ENCODE assay signal across 30 cellular contexts in the genomic region with DNA sequence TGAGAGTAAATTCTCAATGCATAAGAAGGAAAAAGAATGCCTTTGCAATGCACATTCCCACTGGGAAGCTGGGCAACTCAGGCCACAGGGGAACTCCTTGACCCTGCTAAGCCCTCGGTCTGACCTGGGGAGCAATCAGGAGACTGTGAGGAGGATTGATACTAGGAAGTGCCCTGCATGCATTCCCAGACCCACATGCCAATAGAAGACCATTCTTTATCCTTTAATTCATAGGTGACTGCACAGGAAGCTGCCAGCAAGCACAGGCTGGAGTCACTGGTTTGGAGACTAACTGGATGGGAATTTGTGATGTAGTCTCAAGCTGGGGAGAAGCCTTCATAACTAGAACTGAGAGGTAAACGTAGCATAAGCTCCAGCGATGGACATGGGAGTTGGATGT.
"Had no signal": no experiment of that assay in that cellular context is flagged by ENCODE, and none has a peak within 500 bp of the region (broad histone marks: within the 10 kb centered on the region; RNA-seq: fewer than 3 reads in every experiment).

No MANE protein-coding gene starts in this region.

- H3K9me3 ChIP-seq: Peyer's patch had no signal

- DNase-seq: activated B cell treated with CpG ODN at 0.5 μM for 24 hours; activated CD4-positive, alpha-beta T cell treated with anti-CD3 and anti-CD28 coated beads for 1 hour; activated CD4-positive, alpha-beta T cell treated with anti-CD3 and anti-CD28 coated beads, Interleukin-2, amount 10 ng/mL, durations not matched to agents 24 days and 14 days; activated CD4-positive, alpha-beta T cell treated with anti-CD3 and anti-CD28 coated beads, Interleukin-2, amount 50 U/mL, for 48 hours; activated CD8-positive, alpha-beta memory T cell treated with anti-CD3 and anti-CD28 coated beads, Interleukin-2, amount 10 ng/mL, durations not matched to agents 7 days and 5 days; activated effector memory CD4-positive, alpha-beta T cell treated with Interleukin-2 at 50 U/mL for 16 hours; activated naive CD4-positive, alpha-beta T cell treated with Interleukin-2 at 50 U/mL for 16 hours; activated naive CD8-positive, alpha-beta T cell treated with anti-CD3 and anti-CD28 coated beads, Interleukin-2, amount 50 U/mL, for 24 hours; activated T-cell treated with anti-CD3 and anti-CD28 coated beads, Interleukin-2, amount 50 U/mL, for 24 hours; amygdala; KBM-7; NCI-H1092; NCI-H1417; NCI-H1930; NCI-H2107; NCI-H2171 treated with DMSO at 0.1 percent for 48 hours; NCI-H345; NCI-H510A; NCI-H526 treated with DMSO at 0.1 percent for 48 hours; NCI-H82; Peyer's patch; SHP77; T-helper 9 cell had no signal

- H3K4me1 Mint-ChIP-seq: activated B cell treated with CpG ODN at 0.5 μM for 24 hours; activated CD4-positive, alpha-beta T cell treated with anti-CD3 and anti-CD28 coated beads, Interleukin-2, amount 10 ng/mL, durations not matched to agents 24 days and 14 days; activated CD8-positive, alpha-beta memory T cell treated with anti-CD3 and anti-CD28 coated beads, Interleukin-2, amount 10 ng/mL, durations not matched to agents 7 days and 5 days; activated naive CD8-positive, alpha-beta T cell treated with anti-CD3 and anti-CD28 coated beads, Interleukin-2, amount 50 U/mL, for 24 hours; brain; central memory CD8-positive, alpha-beta T cell had no signal

- H3K27ac ChIP-seq: Peyer's patch had no signal

- H3K36me3 Mint-ChIP-seq: activated CD8-positive, alpha-beta memory T cell treated with anti-CD3 and anti-CD28 coated beads, Interleukin-2, amount 10 ng/mL, durations not matched to agents 7 days and 5 days; activated naive CD4-positive, alpha-beta T cell treated with anti-CD3 and anti-CD28 coated beads, Interleukin-2, amount 50 U/mL, for 72 hours; brain had no signal

- H3K4me3 ChIP-seq: Peyer's patch had no signal

- H3K27me3 Mint-ChIP-seq: activated B cell treated with CpG ODN at 0.5 μM for 24 hours; activated CD4-positive, alpha-beta T cell treated with anti-CD3 and anti-CD28 coated beads, Interleukin-2, amount 10 ng/mL, durations not matched to agents 24 days and 14 days; activated CD8-positive, alpha-beta memory T cell treated with anti-CD3 and anti-CD28 coated beads, Interleukin-2, amount 10 ng/mL, durations not matched to agents 7 days and 5 days; activated naive CD8-positive, alpha-beta T cell treated with anti-CD3 and anti-CD28 coated beads, Interleukin-2, amount 50 U/mL, for 24 hours; activated T-cell treated with anti-CD3 and anti-CD28 coated beads, Interleukin-2, amount 50 U/mL, for 24 hours; brain; central memory CD8-positive, alpha-beta T cell had no signal

- H3K4me1 ChIP-seq: Peyer's patch had no signal

- H3K27me3 ChIP-seq: Peyer's patch had no signal

- H3K4me3 Mint-ChIP-seq: activated B cell treated with CpG ODN at 0.5 μM for 24 hours; activated CD4-positive, alpha-beta T cell treated with anti-CD3 and anti-CD28 coated beads, Interleukin-2, amount 10 ng/mL, durations not matched to agents 24 days and 14 days; activated CD8-positive, alpha-beta memory T cell treated with anti-CD3 and anti-CD28 coated beads, Interleukin-2, amount 10 ng/mL, durations not matched to agents 7 days and 5 days; activated naive CD8-positive, alpha-beta T cell treated with anti-CD3 and anti-CD28 coated beads, Interleukin-2, amount 50 U/mL, for 24 hours; activated T-cell treated with anti-CD3 and anti-CD28 coated beads, Interleukin-2, amount 50 U/mL, for 24 hours; activated T-helper 1 cell treated with anti-CD3 and anti-CD28 coated beads, Interleukin-12 subunit alpha, Interleukin-12 subunit beta, Interleukin-2, Interleukin-4 antibody, amounts not matched to agents 30 ng/mL and 10 ng/mL and 1 ng/mL, durations not matched to agents 14 hours and 24 hours and 36 hours; brain; central memory CD8-positive, alpha-beta T cell; T-helper 1 cell treated with Interleukin-12 subunit alpha and Interleukin-12 subunit beta and Interleukin-4 antibody, amounts not matched to agents 30 μg/mL and 1 μg/mL, for 36 hours had no signal

- FAIRE-seq: astrocyte, TTC549 had no signal

- H3K36me3 ChIP-seq: Peyer's patch had no signal

- H3K27ac Mint-ChIP-seq: activated B cell treated with CpG ODN at 0.5 μM for 24 hours; activated CD4-positive, alpha-beta T cell treated with anti-CD3 and anti-CD28 coated beads, Interleukin-2, amount 10 ng/mL, durations not matched to agents 24 days and 14 days; activated CD8-positive, alpha-beta memory T cell treated with anti-CD3 and anti-CD28 coated beads, Interleukin-2, amount 10 ng/mL, durations not matched to agents 7 days and 5 days; activated naive CD4-positive, alpha-beta T cell treated with anti-CD3 and anti-CD28 coated beads, Interleukin-2, amount 50 U/mL, for 72 hours; activated naive CD8-positive, alpha-beta T cell treated with anti-CD3 and anti-CD28 coated beads, Interleukin-2, amount 50 U/mL, for 24 hours; activated T-cell treated with anti-CD3 and anti-CD28 coated beads, Interleukin-2, amount 50 U/mL, for 24 hours; activated T-helper 1 cell treated with anti-CD3 and anti-CD28 coated beads, Interleukin-12 subunit alpha, Interleukin-12 subunit beta, Interleukin-2, Interleukin-4 antibody, amounts not matched to agents 30 ng/mL and 10 ng/mL and 1 ng/mL, durations not matched to agents 14 hours and 24 hours and 36 hours; brain; T-helper 1 cell treated with Interleukin-12 subunit alpha and Interleukin-12 subunit beta and Interleukin-4 antibody, amounts not matched to agents 30 μg/mL and 1 μg/mL, for 36 hours had no signal

- ATAC-seq: activated CD8-positive, alpha-beta memory T cell treated with anti-CD3 and anti-CD28 coated beads, Interleukin-2, amount 10 ng/mL, durations not matched to agents 7 days and 5 days; activated naive CD4-positive, alpha-beta T cell treated with anti-CD3 and anti-CD28 coated beads, Interleukin-2, amount 50 U/mL, for 72 hours; activated naive CD8-positive, alpha-beta T cell treated with anti-CD3 and anti-CD28 coated beads, Interleukin-2, amount 50 U/mL, for 24 hours had no signal
